ENCODE assay signal across 8 cellular contexts in genomic region chr4:74206088-74206826, GRCh38. TPM values are rescaled to one million over a fixed set of nuclear protein-coding genes. Genes with fewer than 3 reads are reported as not detected.
A peak's percentile ranks its signal among the peaks of the same experiment; 100 is the strongest.
DNase-seq lines count a peak whose midpoint lies in the region; ATAC-seq and TF ChIP-seq lines count a peak whose summit lies in the region.

No MANE protein-coding gene starts in this region.

- H3K27ac ChIP-seq in rectal smooth muscle tissue (ENCODE audit: low read depth, low read length) = no peak overlapping the region
- no peak overlapping the region for H3K27ac ChIP-seq in CD8-positive, alpha-beta memory T cell (ENCODE audit: low read depth, low read length)

- POLR2A ChIA-PET in CD8-positive, alpha-beta memory T cell (lab: Charles Lee) = no interaction called here

- no peak overlapping the region for H3K4me3 Mint-ChIP-seq in activated naive CD8-positive, alpha-beta T cell treated with anti-CD3 and anti-CD28 coated beads for 36 hours
- H3K4me3 Mint-ChIP-seq in CD8-positive, alpha-beta memory T cell = no peak overlapping the region

- H3K4me3 ChIP-seq in AG10803 (ENCODE audit: low read length) = no peak overlapping the region
- peak overlapping the region; percentile 1 for H3K4me3 ChIP-seq in rectal smooth muscle tissue (ENCODE audit: low read length)
- H3K4me3 ChIP-seq in CD8-positive, alpha-beta memory T cell (ENCODE audit: low read length) = no peak overlapping the region

- H3K36me3 Mint-ChIP-seq in activated naive CD8-positive, alpha-beta T cell treated with anti-CD3 and anti-CD28 coated beads for 36 hours = peaks cover 37% of the 10 kb centered on the region
- peaks cover 5 to 22% (median 11%) of the 10 kb centered on the region in 3 donors for H3K36me3 Mint-ChIP-seq in CD8-positive, alpha-beta memory T cell

- no peaks in the 10 kb centered on the region for H3K4me1 ChIP-seq in rectal smooth muscle tissue (ENCODE audit: control insufficient read depth, insufficient read depth, low read length)
- H3K4me1 ChIP-seq in CD8-positive, alpha-beta memory T cell (ENCODE audit: insufficient read depth, low read length) = no peaks in the 10 kb centered on the region

- peak; percentile 57 for DNase-seq in AG10803 (ENCODE audit: low read depth)
- no peak for DNase-seq in activated naive CD8-positive, alpha-beta T cell treated with anti-CD3 and anti-CD28 coated beads for 36 hours
- no peak for DNase-seq in CD8-positive, alpha-beta memory T cell
- DNase-seq in NCI-H2227 (lab: John Stamatoyannopoulos, UW; ENCODE audit: unreplicated experiment) = no peak

- peak; percentile 28 for TF ChIP-seq POLR2A in GM19193 (IDR thresholded peaks at IDR 0.05; ENCODE audit: extremely low read depth, insufficient read depth, insufficient read length)

- peaks cover 6% of the 10 kb centered on the region for H3K9me3 Mint-ChIP-seq in activated naive CD8-positive, alpha-beta T cell treated with anti-CD3 and anti-CD28 coated beads for 36 hours
- H3K9me3 Mint-ChIP-seq in CD8-positive, alpha-beta memory T cell = peaks cover 0 to 4% (median 0%) of the 10 kb centered on the region in 5 donors

- H3K9ac ChIP-seq in rectal smooth muscle tissue (ENCODE audit: low read length) = no peak overlapping the region

- H3K27me3 ChIP-seq in rectal smooth muscle tissue (ENCODE audit: control insufficient read depth, insufficient read depth, low read length) = no peaks in the 10 kb centered on the region
- H3K27me3 ChIP-seq in CD8-positive, alpha-beta memory T cell (ENCODE audit: insufficient read depth, low read length, poor library complexity, severe bottlenecking) = no peaks in the 10 kb centered on the region

- CTCF ChIA-PET in CD8-positive, alpha-beta memory T cell (lab: Charles Lee) = interaction anchor here (1.6 kb wide), 1 partner anchor 22 kb away, joined by 5 read pairs; no protein-coding TSS in a partner anchor

- TF ChIP-seq CTCF in AG10803 (conservative IDR thresholded peaks at IDR 0.05; ENCODE audit: low read length) = no peak

- no peaks in the 10 kb centered on the region for H3K27me3 Mint-ChIP-seq in activated naive CD8-positive, alpha-beta T cell treated with anti-CD3 and anti-CD28 coated beads for 36 hours
- H3K27me3 Mint-ChIP-seq in CD8-positive, alpha-beta memory T cell = no peaks in the 10 kb centered on the region

- H3K9me3 ChIP-seq in CD8-positive, alpha-beta memory T cell (ENCODE audit: low read length) = no peaks in the 10 kb centered on the region

- H3K36me3 ChIP-seq in rectal smooth muscle tissue (ENCODE audit: control insufficient read depth, insufficient read depth, low read length) = no peaks in the 10 kb centered on the region
- no peaks in the 10 kb centered on the region for H3K36me3 ChIP-seq in CD8-positive, alpha-beta memory T cell (ENCODE audit: insufficient read depth, low read length)

- no peaks in the 10 kb centered on the region for H3K4me1 Mint-ChIP-seq in activated naive CD8-positive, alpha-beta T cell treated with anti-CD3 and anti-CD28 coated beads for 36 hours
- peaks cover 0 to 4% (median 0%) of the 10 kb centered on the region in 3 donors for H3K4me1 Mint-ChIP-seq in CD8-positive, alpha-beta memory T cell

- H3K27ac Mint-ChIP-seq in activated naive CD8-positive, alpha-beta T cell treated with anti-CD3 and anti-CD28 coated beads for 36 hours = peak overlapping the region; percentile 40
- H3K27ac Mint-ChIP-seq in CD8-positive, alpha-beta memory T cell = no peak overlapping the region

- ATAC-seq in HG03139 (IDR thresholded peaks at IDR 0.05; ENCODE audit: unreplicated experiment) (peak; percentile 76), esophagus mucosa (no peak)

RNA-seq across cellular contexts. Expression of gene MTHFD2L, which starts 48.3 kb away (rescaled TPM):
- total RNA-seq in activated naive CD8-positive, alpha-beta T cell treated with anti-CD3 and anti-CD28 coated beads for 36 hours = 1 to 10 TPM; 8.2 to 8.3 TPM
- 9.4 TPM for total RNA-seq in esophagus mucosa
- 1 to 10 TPM; 7.5 to 8.5 TPM for total RNA-seq in CD8-positive, alpha-beta memory T cell
- 5.0 TPM for polyA plus RNA-seq in CD8-positive, alpha-beta memory T cell
